ENCODE assay signal across 1 cellular context in the genomic region with DNA sequence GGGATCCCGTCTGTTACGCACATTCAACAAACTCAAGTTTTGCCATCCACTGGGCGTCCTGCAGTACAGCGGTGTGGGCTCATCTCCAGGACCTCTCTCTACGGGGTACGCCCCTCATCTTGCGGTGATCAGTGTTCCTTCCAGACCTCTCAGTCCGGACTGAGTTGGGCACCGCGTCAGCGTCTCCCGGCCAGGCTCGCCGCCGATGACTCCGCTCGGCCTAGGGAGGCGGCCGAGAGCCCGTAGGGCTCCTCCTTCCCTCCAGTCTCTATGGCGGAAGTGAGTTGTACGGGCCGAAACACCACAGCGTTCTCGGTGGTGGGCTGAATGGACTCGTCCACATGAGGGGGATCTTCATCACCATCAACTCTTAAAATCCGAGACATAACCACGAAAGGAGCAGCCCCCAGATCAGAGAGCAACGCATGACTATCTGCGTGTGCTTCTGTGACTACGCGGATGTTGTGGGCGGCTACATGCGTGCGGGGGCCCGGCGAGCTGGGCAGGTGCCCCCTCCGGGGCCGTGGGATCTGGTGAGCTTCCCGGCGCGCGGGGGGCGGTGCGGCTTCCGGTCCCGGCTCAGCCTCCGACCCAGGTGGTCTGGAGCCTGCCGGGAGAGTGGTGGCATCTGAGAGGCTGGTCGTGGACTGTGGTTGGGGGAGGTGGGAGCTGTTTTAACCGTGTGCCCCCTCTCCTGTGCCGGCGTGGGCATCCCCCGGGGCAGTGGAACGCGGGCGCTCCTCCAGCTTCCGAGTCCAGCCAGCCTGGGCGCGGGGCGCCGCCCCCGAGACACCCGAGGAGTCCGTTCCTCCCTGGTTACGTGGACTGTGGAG.
TF ChIP-seq lines count a peak whose summit lies in the region.

A gene with protein sequence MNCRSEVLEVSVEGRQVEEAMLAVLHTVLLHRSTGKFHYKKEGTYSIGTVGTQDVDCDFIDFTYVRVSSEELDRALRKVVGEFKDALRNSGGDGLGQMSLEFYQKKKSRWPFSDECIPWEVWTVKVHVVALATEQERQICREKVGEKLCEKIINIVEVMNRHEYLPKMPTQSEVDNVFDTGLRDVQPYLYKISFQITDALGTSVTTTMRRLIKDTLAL (plus strand): TSS at position 569 of the 833 bp plus-strand sequence. CDS start 3,673 bp downstream, outside the sequence.

TF ChIP-seq in K562, 482 proteins besides CTCF, POLR2A, EP300 and RAD21 (continued from another document and continues in another):
- TF ChIP-seq, protein P1, sequence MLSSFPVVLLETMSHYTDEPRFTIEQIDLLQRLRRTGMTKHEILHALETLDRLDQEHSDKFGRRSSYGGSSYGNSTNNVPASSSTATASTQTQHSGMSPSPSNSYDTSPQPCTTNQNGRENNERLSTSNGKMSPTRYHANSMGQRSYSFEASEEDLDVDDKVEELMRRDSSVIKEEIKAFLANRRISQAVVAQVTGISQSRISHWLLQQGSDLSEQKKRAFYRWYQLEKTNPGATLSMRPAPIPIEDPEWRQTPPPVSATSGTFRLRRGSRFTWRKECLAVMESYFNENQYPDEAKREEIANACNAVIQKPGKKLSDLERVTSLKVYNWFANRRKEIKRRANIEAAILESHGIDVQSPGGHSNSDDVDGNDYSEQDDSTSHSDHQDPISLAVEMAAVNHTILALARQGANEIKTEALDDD (IDR thresholded peaks at IDR 0.05): no peak
- peak; percentile 92 for TF ChIP-seq RBFOX2 (IDR thresholded peaks at IDR 0.05; ENCODE audit: low read depth, low read length)
- TF ChIP-seq, protein P2, sequence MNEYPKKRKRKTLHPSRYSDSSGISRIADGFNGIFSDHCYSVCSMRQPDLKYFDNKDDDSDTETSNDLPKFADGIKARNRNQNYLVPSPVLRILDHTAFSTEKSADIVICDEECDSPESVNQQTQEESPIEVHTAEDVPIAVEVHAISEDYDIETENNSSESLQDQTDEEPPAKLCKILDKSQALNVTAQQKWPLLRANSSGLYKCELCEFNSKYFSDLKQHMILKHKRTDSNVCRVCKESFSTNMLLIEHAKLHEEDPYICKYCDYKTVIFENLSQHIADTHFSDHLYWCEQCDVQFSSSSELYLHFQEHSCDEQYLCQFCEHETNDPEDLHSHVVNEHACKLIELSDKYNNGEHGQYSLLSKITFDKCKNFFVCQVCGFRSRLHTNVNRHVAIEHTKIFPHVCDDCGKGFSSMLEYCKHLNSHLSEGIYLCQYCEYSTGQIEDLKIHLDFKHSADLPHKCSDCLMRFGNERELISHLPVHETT (CRISPR knock-in tag; conservative IDR thresholded peaks at IDR 0.05 in 1 of 2, IDR thresholded peaks at IDR 0.05 in 1 of 2): 0 out of 4 replicates have a peak, but pooled peaks of 1 of the 2 experiments have one; percentile 59
- TF ChIP-seq POLR2AphosphoS5 (IDR thresholded peaks at IDR 0.05; ENCODE audit: control insufficient read depth, insufficient read depth, low read depth, low read length): peak; percentile 70; the same call in 1 of the 2 replicates
- TF ChIP-seq ZKSCAN8 (CRISPR knock-in tag; IDR thresholded peaks at IDR 0.05): no peak
- TF ChIP-seq, protein P3, sequence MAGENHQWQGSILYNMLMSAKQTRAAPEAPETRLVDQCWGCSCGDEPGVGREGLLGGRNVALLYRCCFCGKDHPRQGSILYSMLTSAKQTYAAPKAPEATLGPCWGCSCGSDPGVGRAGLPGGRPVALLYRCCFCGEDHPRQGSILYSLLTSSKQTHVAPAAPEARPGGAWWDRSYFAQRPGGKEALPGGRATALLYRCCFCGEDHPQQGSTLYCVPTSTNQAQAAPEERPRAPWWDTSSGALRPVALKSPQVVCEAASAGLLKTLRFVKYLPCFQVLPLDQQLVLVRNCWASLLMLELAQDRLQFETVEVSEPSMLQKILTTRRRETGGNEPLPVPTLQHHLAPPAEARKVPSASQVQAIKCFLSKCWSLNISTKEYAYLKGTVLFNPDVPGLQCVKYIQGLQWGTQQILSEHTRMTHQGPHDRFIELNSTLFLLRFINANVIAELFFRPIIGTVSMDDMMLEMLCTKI (IDR thresholded peaks at IDR 0.05; ENCODE audit: partially characterized antibody): no peak
- peak; percentile 89 for TF ChIP-seq SMAD4 (CRISPR knock-in tag; conservative IDR thresholded peaks at IDR 0.05)
- peak; percentile 48; the same call in 1 of the 2 replicates for TF ChIP-seq KDM2B (CRISPR knock-in tag; IDR thresholded peaks at IDR 0.05)
- TF ChIP-seq MEF2A (IDR thresholded peaks at IDR 0.05; ENCODE audit: control insufficient read depth, low read depth, low read length): 0 out of 2 replicates have a peak, but pooled peaks have one; percentile 38
- peak; percentile 68; the same call in 1 of the 2 replicates for TF ChIP-seq TRIM28 (IDR thresholded peaks at IDR 0.05)
- no peak for TF ChIP-seq ZNF766 (CRISPR knock-in tag; conservative IDR thresholded peaks at IDR 0.05)
- no peak for TF ChIP-seq XRCC4 (IDR thresholded peaks at IDR 0.05; ENCODE audit: extremely low read depth, insufficient read depth, insufficient read length)
- TF ChIP-seq, protein P4, sequence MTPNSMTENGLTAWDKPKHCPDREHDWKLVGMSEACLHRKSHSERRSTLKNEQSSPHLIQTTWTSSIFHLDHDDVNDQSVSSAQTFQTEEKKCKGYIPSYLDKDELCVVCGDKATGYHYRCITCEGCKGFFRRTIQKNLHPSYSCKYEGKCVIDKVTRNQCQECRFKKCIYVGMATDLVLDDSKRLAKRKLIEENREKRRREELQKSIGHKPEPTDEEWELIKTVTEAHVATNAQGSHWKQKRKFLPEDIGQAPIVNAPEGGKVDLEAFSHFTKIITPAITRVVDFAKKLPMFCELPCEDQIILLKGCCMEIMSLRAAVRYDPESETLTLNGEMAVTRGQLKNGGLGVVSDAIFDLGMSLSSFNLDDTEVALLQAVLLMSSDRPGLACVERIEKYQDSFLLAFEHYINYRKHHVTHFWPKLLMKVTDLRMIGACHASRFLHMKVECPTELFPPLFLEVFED (CRISPR knock-in tag; conservative IDR thresholded peaks at IDR 0.05): peak; percentile 78; the same call in 1 of the 2 replicates
- no peak for TF ChIP-seq CHD1 (IDR thresholded peaks at IDR 0.05; ENCODE audit: low read length)
- peak; percentile 59 for TF ChIP-seq ETS2 (tag; IDR thresholded peaks at IDR 0.05; ENCODE audit: borderline replicate concordance, poor library complexity, severe bottlenecking)
- no peak for TF ChIP-seq ZFP36 (IDR thresholded peaks at IDR 0.05; ENCODE audit: low read depth, low read length, partially characterized antibody)
- 0 out of 2 replicates have a peak, but pooled peaks have one; percentile 46 for TF ChIP-seq PTBP1 (IDR thresholded peaks at IDR 0.05; ENCODE audit: low read depth, low read length)
- TF ChIP-seq, protein P5, sequence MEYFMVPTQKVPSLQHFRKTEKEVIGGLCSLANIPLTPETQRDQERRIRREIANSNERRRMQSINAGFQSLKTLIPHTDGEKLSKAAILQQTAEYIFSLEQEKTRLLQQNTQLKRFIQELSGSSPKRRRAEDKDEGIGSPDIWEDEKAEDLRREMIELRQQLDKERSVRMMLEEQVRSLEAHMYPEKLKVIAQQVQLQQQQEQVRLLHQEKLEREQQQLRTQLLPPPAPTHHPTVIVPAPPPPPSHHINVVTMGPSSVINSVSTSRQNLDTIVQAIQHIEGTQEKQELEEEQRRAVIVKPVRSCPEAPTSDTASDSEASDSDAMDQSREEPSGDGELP (CRISPR knock-in tag; IDR thresholded peaks at IDR 0.05; ENCODE audit: borderline replicate concordance): peak; percentile 90
- TF ChIP-seq, protein P6, sequence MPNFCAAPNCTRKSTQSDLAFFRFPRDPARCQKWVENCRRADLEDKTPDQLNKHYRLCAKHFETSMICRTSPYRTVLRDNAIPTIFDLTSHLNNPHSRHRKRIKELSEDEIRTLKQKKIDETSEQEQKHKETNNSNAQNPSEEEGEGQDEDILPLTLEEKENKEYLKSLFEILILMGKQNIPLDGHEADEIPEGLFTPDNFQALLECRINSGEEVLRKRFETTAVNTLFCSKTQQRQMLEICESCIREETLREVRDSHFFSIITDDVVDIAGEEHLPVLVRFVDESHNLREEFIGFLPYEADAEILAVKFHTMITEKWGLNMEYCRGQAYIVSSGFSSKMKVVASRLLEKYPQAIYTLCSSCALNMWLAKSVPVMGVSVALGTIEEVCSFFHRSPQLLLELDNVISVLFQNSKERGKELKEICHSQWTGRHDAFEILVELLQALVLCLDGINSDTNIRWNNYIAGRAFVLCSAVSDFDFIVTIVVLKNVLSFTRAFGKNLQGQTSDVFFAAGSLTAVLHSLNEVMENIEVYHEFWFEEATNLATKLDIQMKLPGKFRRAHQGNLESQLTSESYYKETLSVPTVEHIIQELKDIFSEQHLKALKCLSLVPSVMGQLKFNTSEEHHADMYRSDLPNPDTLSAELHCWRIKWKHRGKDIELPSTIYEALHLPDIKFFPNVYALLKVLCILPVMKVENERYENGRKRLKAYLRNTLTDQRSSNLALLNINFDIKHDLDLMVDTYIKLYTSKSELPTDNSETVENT (CRISPR knock-in tag; IDR thresholded peaks at IDR 0.05): peak; percentile 99
- TF ChIP-seq ERF (CRISPR knock-in tag; IDR thresholded peaks at IDR 0.05): 0 out of 2 replicates have a peak, but pooled peaks have one; percentile 28
- TF ChIP-seq, protein P7, sequence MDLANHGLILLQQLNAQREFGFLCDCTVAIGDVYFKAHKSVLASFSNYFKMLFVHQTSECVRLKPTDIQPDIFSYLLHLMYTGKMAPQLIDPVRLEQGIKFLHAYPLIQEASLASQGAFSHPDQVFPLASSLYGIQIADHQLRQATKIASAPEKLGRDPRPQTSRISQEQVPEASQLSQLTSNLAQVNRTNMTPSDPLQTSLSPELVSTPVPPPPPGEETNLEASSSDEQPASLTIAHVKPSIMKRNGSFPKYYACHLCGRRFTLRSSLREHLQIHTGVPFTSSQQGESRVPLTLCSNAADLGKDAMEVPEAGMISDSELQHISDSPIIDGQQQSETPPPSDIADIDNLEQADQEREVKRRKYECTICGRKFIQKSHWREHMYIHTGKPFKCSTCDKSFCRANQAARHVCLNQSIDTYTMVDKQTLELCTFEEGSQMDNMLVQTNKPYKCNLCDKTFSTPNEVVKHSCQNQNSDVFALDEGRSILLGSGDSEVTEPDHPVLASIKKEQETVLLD (IDR thresholded peaks at IDR 0.05): peak; percentile 31; the same call in 1 of the 2 replicates
- TF ChIP-seq, protein P8, sequence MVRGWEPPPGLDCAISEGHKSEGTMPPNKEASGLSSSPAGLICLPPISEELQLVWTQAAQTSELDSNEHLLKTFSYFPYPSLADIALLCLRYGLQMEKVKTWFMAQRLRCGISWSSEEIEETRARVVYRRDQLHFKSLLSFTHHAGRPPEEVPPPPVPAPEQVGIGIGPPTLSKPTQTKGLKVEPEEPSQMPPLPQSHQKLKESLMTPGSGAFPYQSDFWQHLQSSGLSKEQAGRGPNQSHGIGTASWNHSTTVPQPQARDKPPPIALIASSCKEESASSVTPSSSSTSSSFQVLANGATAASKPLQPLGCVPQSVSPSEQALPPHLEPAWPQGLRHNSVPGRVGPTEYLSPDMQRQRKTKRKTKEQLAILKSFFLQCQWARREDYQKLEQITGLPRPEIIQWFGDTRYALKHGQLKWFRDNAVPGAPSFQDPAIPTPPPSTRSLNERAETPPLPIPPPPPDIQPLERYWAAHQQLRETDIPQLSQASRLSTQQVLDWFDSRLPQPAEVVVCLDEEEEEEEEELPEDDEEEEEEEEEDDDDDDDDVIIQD (CRISPR knock-in tag; IDR thresholded peaks at IDR 0.05): no peak
- no peak for TF ChIP-seq POLR3A (IDR thresholded peaks at IDR 0.05; ENCODE audit: borderline replicate concordance, extremely low read depth, insufficient read depth, insufficient read length)
- TF ChIP-seq, protein P9, sequence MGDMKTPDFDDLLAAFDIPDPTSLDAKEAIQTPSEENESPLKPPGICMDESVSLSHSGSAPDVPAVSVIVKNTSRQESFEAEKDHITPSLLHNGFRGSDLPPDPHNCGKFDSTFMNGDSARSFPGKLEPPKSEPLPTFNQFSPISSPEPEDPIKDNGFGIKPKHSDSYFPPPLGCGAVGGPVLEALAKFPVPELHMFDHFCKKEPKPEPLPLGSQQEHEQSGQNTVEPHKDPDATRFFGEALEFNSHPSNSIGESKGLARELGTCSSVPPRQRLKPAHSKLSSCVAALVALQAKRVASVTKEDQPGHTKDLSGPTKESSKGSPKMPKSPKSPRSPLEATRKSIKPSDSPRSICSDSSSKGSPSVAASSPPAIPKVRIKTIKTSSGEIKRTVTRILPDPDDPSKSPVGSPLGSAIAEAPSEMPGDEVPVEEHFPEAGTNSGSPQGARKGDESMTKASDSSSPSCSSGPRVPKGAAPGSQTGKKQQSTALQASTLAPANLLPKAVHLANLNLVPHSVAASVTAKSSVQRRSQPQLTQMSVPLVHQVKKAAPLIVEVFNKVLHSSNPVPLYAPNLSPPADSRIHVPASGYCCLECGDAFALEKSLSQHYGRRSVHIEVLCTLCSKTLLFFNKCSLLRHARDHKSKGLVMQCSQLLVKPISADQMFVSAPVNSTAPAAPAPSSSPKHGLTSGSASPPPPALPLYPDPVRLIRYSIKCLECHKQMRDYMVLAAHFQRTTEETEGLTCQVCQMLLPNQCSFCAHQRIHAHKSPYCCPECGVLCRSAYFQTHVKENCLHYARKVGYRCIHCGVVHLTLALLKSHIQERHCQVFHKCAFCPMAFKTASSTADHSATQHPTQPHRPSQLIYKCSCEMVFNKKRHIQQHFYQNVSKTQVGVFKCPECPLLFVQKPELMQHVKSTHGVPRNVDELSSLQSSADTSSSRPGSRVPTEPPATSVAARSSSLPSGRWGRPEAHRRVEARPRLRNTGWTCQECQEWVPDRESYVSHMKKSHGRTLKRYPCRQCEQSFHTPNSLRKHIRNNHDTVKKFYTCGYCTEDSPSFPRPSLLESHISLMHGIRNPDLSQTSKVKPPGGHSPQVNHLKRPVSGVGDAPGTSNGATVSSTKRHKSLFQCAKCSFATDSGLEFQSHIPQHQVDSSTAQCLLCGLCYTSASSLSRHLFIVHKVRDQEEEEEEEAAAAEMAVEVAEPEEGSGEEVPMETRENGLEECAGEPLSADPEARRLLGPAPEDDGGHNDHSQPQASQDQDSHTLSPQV (IDR thresholded peaks at IDR 0.05): no peak
